ENCODE assay signal across 8 cellular contexts in the genomic region with DNA sequence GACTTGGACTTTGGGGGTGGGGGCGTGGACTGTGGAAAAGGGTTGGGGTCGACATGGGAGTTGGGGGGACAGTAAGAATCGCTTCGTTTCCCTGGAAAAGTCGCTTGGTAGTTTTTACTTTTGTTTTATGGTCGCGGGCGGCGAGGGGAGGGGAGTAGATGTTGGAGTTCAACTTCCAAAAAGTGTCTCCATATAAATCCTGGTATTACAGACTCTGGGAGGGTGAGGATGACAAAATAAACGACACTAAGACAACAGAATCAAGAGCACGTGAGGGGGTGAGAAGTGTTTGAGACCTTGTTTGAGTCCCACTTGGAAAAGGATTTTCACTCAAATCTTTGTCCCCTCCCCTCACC. TPM values are rescaled to one million over a fixed set of nuclear protein-coding genes. Genes with fewer than 3 reads are reported as not detected.
DNase-seq lines count a peak whose midpoint lies in the region; ATAC-seq, FAIRE-seq and TF ChIP-seq lines count a peak whose summit lies in the region.

No MANE protein-coding gene starts in this region.

- H2AFZ ChIP-seq in astrocyte (ENCODE audit: low read depth, low read length) = no peak overlapping the region

- H3K4me1 ChIP-seq in HAP-1 = peaks cover 15% of the 10 kb centered on the region
- peaks cover 17% of the 10 kb centered on the region for H3K4me1 ChIP-seq in astrocyte (ENCODE audit: insufficient read depth, low read length)

- no peaks in the 10 kb centered on the region for H3K36me3 ChIP-seq in HAP-1 (replicated peaks)
- no peaks in the 10 kb centered on the region for H3K36me3 ChIP-seq in astrocyte (ENCODE audit: insufficient read depth, low read length)

- no peaks in the 10 kb centered on the region for H3K36me3 Mint-ChIP-seq in astrocyte (ENCODE audit: low read depth, unreplicated experiment)

- no peak for ATAC-seq in GM19351 (IDR thresholded peaks at IDR 0.05; ENCODE audit: unreplicated experiment)
- ATAC-seq in HG03095 (IDR thresholded peaks at IDR 0.05; ENCODE audit: unreplicated experiment) = no peak

- H3K4me1 Mint-ChIP-seq in astrocyte (ENCODE audit: low read depth, unreplicated experiment) = peaks cover 18% of the 10 kb centered on the region

- H3K9ac ChIP-seq in astrocyte (ENCODE audit: low read length) = peak overlapping the region; percentile 65

- H3K4me3 Mint-ChIP-seq in astrocyte (ENCODE audit: unreplicated experiment) = peak overlapping the region; percentile 91

- no peak for TF ChIP-seq CTCF in astrocyte (IDR thresholded peaks at IDR 0.05; ENCODE audit: insufficient read depth, low read depth, low read length)

- peak overlapping the region; percentile 90 for H3K4me2 ChIP-seq in astrocyte (ENCODE audit: low read length)

- H3K27ac ChIP-seq in astrocyte (ENCODE audit: low read depth, low read length) = no peak overlapping the region

- H3K27me3 Mint-ChIP-seq in astrocyte (ENCODE audit: low read depth, unreplicated experiment) = peaks cover 12% of the 10 kb centered on the region

- in situ Hi-C loops in HAP-1 (cut with MboI; ENCODE audit: low sequenced_read_pairs) = no loop called here

- H3K4me3 ChIP-seq in HAP-1 = peak overlapping the region; percentile 57
- H3K4me3 ChIP-seq in astrocyte (ENCODE audit: insufficient read depth, low read depth, low read length) = peak overlapping the region; percentile 61

- H3K9me3 ChIP-seq in HAP-1 (no peaks in the 10 kb centered on the region), astrocyte (ENCODE audit: insufficient read depth, low read depth, low read length) (no peaks in the 10 kb centered on the region)

- FAIRE-seq in astrocyte (lab: Jason Lieb, UNC) = peak; percentile 9

- no peaks in the 10 kb centered on the region for H3K79me2 ChIP-seq in astrocyte (ENCODE audit: insufficient read depth, low read length)

- DNase-seq in AG08396 (ENCODE audit: low spot score) (peak; percentile 30), HAP-1 (ENCODE audit: low spot score in 2 of 2) (peak in 1 of 2 experiments; percentile 28), astrocyte (ENCODE audit: low read depth) (no peak), mesenteric fat pad (ENCODE audit: low spot score) (peak; percentile 37), SKM-1 (lab: John Stamatoyannopoulos, UW; ENCODE audit: unreplicated experiment) (no peak), NCI-H146 treated with DMSO at 0.1 percent for 48 hours (lab: John Stamatoyannopoulos, UW; ENCODE audit: unreplicated experiment) (no peak)

- peaks cover 16% of the 10 kb centered on the region for H3K27me3 ChIP-seq in HAP-1 (ENCODE audit: low read depth)
- peaks cover 54% of the 10 kb centered on the region for H3K27me3 ChIP-seq in astrocyte (ENCODE audit: insufficient read depth, low read length)

- H3K27ac Mint-ChIP-seq in astrocyte (ENCODE audit: unreplicated experiment) = peak overlapping the region; percentile 92

- no peaks in the 10 kb centered on the region for H3K9me3 Mint-ChIP-seq in astrocyte (ENCODE audit: unreplicated experiment)

- peaks cover 5% of the 10 kb centered on the region for H4K20me1 ChIP-seq in astrocyte (ENCODE audit: insufficient read depth, low read length)

RNA-seq across cellular contexts. Expression of a gene that starts 0.7 kb away (rescaled TPM):
- 1.1 and 2.0 TPM in 2 replicates for total RNA-seq in astrocyte
- total RNA-seq in mesenteric fat pad = 0.67 TPM

Comparison
In these comparisons a context has a peak if more than half of its experiments do, and no peak if none do; other contexts are left out.
1. DNase-seq: peak in AG08396 (single experiment) and mesenteric fat pad (single experiment); none in astrocyte (single experiment), SKM-1 (single experiment) and NCI-H146 treated with DMSO at 0.1 percent for 48 hours (single experiment).